20 cellular contexts compared by ENCODE assay signal in the genomic region with DNA sequence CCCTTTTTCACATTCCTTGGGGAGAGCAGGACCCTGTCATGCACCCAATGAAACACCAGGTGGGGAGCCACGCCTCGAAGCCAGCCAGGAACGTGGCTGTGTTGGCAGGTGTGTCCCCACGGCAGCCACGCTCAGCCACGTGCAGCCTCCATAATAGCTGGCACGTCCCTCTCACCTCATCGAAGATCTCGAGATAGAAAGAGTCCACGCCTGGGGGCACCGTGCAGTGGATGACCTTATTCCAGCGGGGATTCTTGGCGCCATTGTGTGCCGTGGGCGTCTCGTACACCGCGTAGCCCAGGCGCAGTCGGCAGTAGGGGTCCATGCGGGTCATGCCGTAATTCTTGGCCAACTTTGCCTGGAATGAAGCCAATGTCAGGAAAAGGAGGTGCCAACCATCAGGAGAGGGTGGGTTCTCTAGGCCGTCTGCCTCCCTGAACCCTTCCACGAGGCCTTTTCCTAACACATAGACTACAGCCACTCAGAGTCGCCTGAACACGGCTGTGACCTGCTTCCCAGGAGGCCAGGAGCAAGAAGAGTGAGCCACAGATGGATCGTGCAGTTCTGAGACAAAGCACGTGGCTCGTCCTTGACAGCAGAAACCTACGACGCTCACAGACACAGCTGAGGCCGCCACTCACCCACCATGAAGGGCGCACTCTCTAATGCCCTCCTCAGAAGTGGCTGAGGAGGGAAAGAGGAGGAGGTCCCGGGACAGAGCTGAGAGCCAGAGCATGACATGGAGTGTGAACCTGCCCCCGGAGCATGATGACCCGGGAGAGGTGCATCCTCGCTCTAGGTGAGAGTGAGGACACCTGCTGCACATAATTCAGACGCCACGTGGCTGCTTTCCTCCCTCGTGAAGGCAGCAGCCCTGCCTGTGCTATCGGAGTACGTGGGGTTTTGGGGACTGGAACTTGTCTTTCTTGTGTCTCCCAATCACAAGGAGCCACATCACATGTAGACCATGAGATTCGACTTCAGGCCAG. TPM values are rescaled to one million over a fixed set of nuclear protein-coding genes. Genes with fewer than 3 reads are reported as not detected.
A peak's percentile ranks its signal among the peaks of the same experiment; 100 is the strongest.
DNase-seq lines count a peak whose midpoint lies in the region; ATAC-seq and TF ChIP-seq lines count a peak whose summit lies in the region.
"Had no signal": no experiment of that assay in that cellular context is flagged by ENCODE, and none has a peak within 500 bp of the region (broad histone marks: within the 10 kb centered on the region; RNA-seq: fewer than 3 reads in every experiment).

No MANE protein-coding gene starts in this region.

- H3K27me3 Mint-ChIP-seq in stimulated activated memory B cell treated with anti-CD40 and anti-IgM and Interleukin-4, amounts not matched to agents 10 μg/mL and 1 μg/mL and 100 μg/mL, for 72 hours: no peaks in the 10 kb centered on the region
- H3K27me3 Mint-ChIP-seq: IgD-negative memory B cell had no signal

- peaks cover 61% of the 10 kb centered on the region for H3K36me3 Mint-ChIP-seq in stimulated activated memory B cell treated with anti-CD40 and anti-IgM and Interleukin-4, amounts not matched to agents 10 μg/mL and 1 μg/mL and 100 μg/mL, for 72 hours

- no peak overlapping the region for H3K4me3 Mint-ChIP-seq in stimulated activated memory B cell treated with anti-CD40 and anti-IgM and Interleukin-4, amounts not matched to agents 10 μg/mL and 1 μg/mL and 100 μg/mL, for 72 hours
- H3K4me3 Mint-ChIP-seq: IgD-negative memory B cell had no signal

- ATAC-seq in left cardiac atrium (no peak), Right ventricle myocardium superior (ENCODE audit: poor library complexity) (no peak), left lung (no peak), GM21360 (IDR thresholded peaks at IDR 0.05; ENCODE audit: unreplicated experiment) (no peak)
- ATAC-seq in stimulated activated memory B cell treated with anti-CD40 and anti-IgM and Interleukin-4, amounts not matched to agents 10 μg/mL and 1 μg/mL and 100 μg/mL, for 72 hours: no peak
- ATAC-seq: PC-3 had no signal

- no peak for TF ChIP-seq EP300 in suprapubic skin (IDR thresholded peaks at IDR 0.05)

- H3K36me3 ChIP-seq in left lung (peaks cover 0 to 82% of the 10 kb centered on the region in 2 donors), suprapubic skin (peaks cover 80% of the 10 kb centered on the region)

- H3K27me3 ChIP-seq in left lung: no peaks in the 10 kb centered on the region
- H3K27me3 ChIP-seq in suprapubic skin: no peaks in the 10 kb centered on the region
- H3K27me3 ChIP-seq: SJCRH30 had no signal

- no peaks in the 10 kb centered on the region for H3K9me3 Mint-ChIP-seq in stimulated activated memory B cell treated with anti-CD40 and anti-IgM and Interleukin-4, amounts not matched to agents 10 μg/mL and 1 μg/mL and 100 μg/mL, for 72 hours
- H3K9me3 Mint-ChIP-seq: IgD-negative memory B cell had no signal

- H3K4me3 ChIP-seq in left lung: no peak overlapping the region
- no peak overlapping the region for H3K4me3 ChIP-seq in suprapubic skin
- H3K4me3 ChIP-seq: HAP-1, SJCRH30 had no signal

- H3K27ac ChIP-seq in cingulate gyrus (ENCODE audit: low read depth, low read length) (peak overlapping the region; percentile 29), left lung (no peak overlapping the region), suprapubic skin (no peak overlapping the region)
- H3K27ac ChIP-seq: HL-60, RWPE1, SJCRH30 had no signal

- TF ChIP-seq POLR2A in suprapubic skin (IDR thresholded peaks at IDR 0.05): no peak

- H3K27ac Mint-ChIP-seq in stimulated activated memory B cell treated with anti-CD40 and anti-IgM and Interleukin-4, amounts not matched to agents 10 μg/mL and 1 μg/mL and 100 μg/mL, for 72 hours: no peak overlapping the region
- H3K27ac Mint-ChIP-seq: IgD-negative memory B cell had no signal

- TF ChIP-seq CTCF in left lung (IDR thresholded peaks at IDR 0.05): no peak
- no peak for TF ChIP-seq CTCF in suprapubic skin (IDR thresholded peaks at IDR 0.05)

- DNase-seq in left cardiac atrium (peak; percentile 10), Right ventricle myocardium superior (no peak), left lung (peak; percentile 23 to 56), suprapubic skin (ENCODE audit: low spot score in 2 of 2) (peak; percentile 50 to 52)
- DNase-seq: C1 segment of cervical spinal cord, DMS79 treated with DMSO at 0.1 percent for 48 hours, Karpas-422, NCI-H1436, NCI-H2029, NCI-H345, NCI-H524 treated with DMSO at 0.1 percent for 48 hours, PC-3, SJCRH30 had no signal

- 88% methylated on average over 43 of the region's 43 CpGs for WGBS in suprapubic skin

- H3K4me1 Mint-ChIP-seq in stimulated activated memory B cell treated with anti-CD40 and anti-IgM and Interleukin-4, amounts not matched to agents 10 μg/mL and 1 μg/mL and 100 μg/mL, for 72 hours: peaks cover 6% of the 10 kb centered on the region

- intact Hi-C loops in left cardiac atrium (cut with DNase I) (no loop called here), Right ventricle myocardium superior (cut with DNase I) (no loop called here), left lung (cut with DNase I) (loop anchor here in 1 of 2 donors (10.0 kb wide), 1 partner anchor 224 kb away; no protein-coding TSS in a partner anchor)

- H3K4me1 ChIP-seq in left lung: no peaks in the 10 kb centered on the region
- H3K4me1 ChIP-seq in suprapubic skin: peaks cover 17% of the 10 kb centered on the region
- H3K4me1 ChIP-seq: HAP-1, SJCRH30 had no signal

- H3K9me3 ChIP-seq in left lung: no peaks in the 10 kb centered on the region
- H3K9me3 ChIP-seq in suprapubic skin: no peaks in the 10 kb centered on the region
- H3K9me3 ChIP-seq: HAP-1, SJCRH30 had no signal

RNA-seq across cellular contexts. Expression of a gene that starts 19.1 kb away (rescaled TPM):
- total RNA-seq in left cardiac atrium: 10 to 100 TPM; 43.4 to 50.8 TPM
- total RNA-seq in Right ventricle myocardium superior: 49.9 TPM
- total RNA-seq in left lung: 10 to 100 TPM; 54.7 to 63.5 TPM
- total RNA-seq in suprapubic skin: 100 to 1,000 TPM in 2 of 4 donors, 10 to 100 TPM in 2; 96.6 to 105 (median 100) TPM
